ENCODE assay signal across 11 cellular contexts in genomic region chr17:75755205-75755901, GRCh38. TPM values are rescaled to one million over a fixed set of nuclear protein-coding genes. Genes with fewer than 3 reads are reported as not detected.
DNase-seq lines count a peak whose midpoint lies in the region; ATAC-seq and TF ChIP-seq lines count a peak whose summit lies in the region.
"Had no signal": no experiment of that assay in that cellular context is flagged by ENCODE, and none has a peak within 500 bp of the region (broad histone marks: within the 10 kb centered on the region; RNA-seq: fewer than 3 reads in every experiment).

No MANE protein-coding gene starts in this region.

- H3K4me1 Mint-ChIP-seq in CD8-positive, alpha-beta T cell (ENCODE audit: low read depth): peaks cover 12% of the 10 kb centered on the region
- H3K4me1 Mint-ChIP-seq in T-helper 2 cell treated with Interferon-gamma antibody and Interleukin-4, amounts not matched to agents 5 μg/mL and 100 μg/mL, for 36 hours (ENCODE audit: low read depth): peaks cover 9% of the 10 kb centered on the region

- TF ChIP-seq CTCF in CD8-positive, alpha-beta T cell (IDR thresholded peaks at IDR 0.05): no peak
- no peak for TF ChIP-seq CTCF in mucosa of descending colon (IDR thresholded peaks at IDR 0.05)

- CTCF ChIA-PET in CD8-positive, alpha-beta T cell (lab: Charles Lee): interaction anchor here (1.0 to 14.8 kb wide), 6 partner anchors 6 to 124 kb away, joined by 3 to 428 read pairs (median 4); partner anchors contain the start of genes GALK1 and SMIM5
- CTCF ChIA-PET in HEK293T (lab: Yijun Ruan, JAX): interaction anchor here (1.0 kb wide), 2 partner anchors 7 to 71 kb away, joined by 3 read pairs; no protein-coding TSS in a partner anchor

- POLR2A ChIA-PET in CD8-positive, alpha-beta T cell (lab: Charles Lee): interaction anchor here (4.6 kb wide), 1 partner anchor 21 kb away, joined by 60 read pairs; a partner anchor contains a TSS
- POLR2A ChIA-PET in HEK293T (lab: Yijun Ruan, JAX): interaction anchor here (1.3 to 1.5 kb wide), 2 partner anchors 9 to 25 kb away, joined by 4 read pairs; no protein-coding TSS in a partner anchor

- H3K4me1 ChIP-seq in CD8-positive, alpha-beta T cell (ENCODE audit: insufficient read depth, low read length): peaks cover 15% of the 10 kb centered on the region
- no peaks in the 10 kb centered on the region for H3K4me1 ChIP-seq in mucosa of descending colon (ENCODE audit: low read depth)
- H3K4me1 ChIP-seq: pancreas had no signal

- no peaks in the 10 kb centered on the region for H3K36me3 ChIP-seq in CD8-positive, alpha-beta T cell (ENCODE audit: insufficient read depth, low read length)
- H3K36me3 ChIP-seq in H7 (replicated peaks; ENCODE audit: control insufficient read depth, insufficient read depth, low read length) (no peaks in the 10 kb centered on the region), mucosa of descending colon (ENCODE audit: low read depth) (peaks cover 17% of the 10 kb centered on the region)

- H3K27me3 Mint-ChIP-seq in CD8-positive, alpha-beta T cell (ENCODE audit: low read depth): no peaks in the 10 kb centered on the region
- H3K27me3 Mint-ChIP-seq in T-helper 2 cell treated with Interferon-gamma antibody and Interleukin-4, amounts not matched to agents 5 μg/mL and 100 μg/mL, for 36 hours (ENCODE audit: low read depth): no peaks in the 10 kb centered on the region

- H3K4me3 ChIP-seq in CD8-positive, alpha-beta T cell (ENCODE audit: low read depth, low read length): no peak overlapping the region
- H3K4me3 ChIP-seq in H7 (ENCODE audit: insufficient read depth, low read depth, low read length) (no peak overlapping the region), mucosa of descending colon (no peak overlapping the region)
- H3K4me3 ChIP-seq: pancreas had no signal

- intact Hi-C loops in CD8-positive, alpha-beta T cell (cut with DNase I, micrococcal nuclease): no loop called here
- intact Hi-C loops in mucosa of descending colon (cut with DNase I, micrococcal nuclease): no loop called here

- no peaks in the 10 kb centered on the region for H3K27me3 ChIP-seq in CD8-positive, alpha-beta T cell (ENCODE audit: insufficient read depth, low read length)
- peaks cover 2% of the 10 kb centered on the region; the same call in 1 of the 2 replicates for H3K27me3 ChIP-seq in H7 (ENCODE audit: control insufficient read depth, insufficient read depth, low read length)
- H3K27me3 ChIP-seq: pancreas had no signal

- H3K4me3 Mint-ChIP-seq in CD8-positive, alpha-beta T cell: peak overlapping the region; percentile 65
- H3K4me3 Mint-ChIP-seq in T-helper 2 cell treated with Interferon-gamma antibody and Interleukin-4, amounts not matched to agents 5 μg/mL and 100 μg/mL, for 36 hours: peak overlapping the region; percentile 71

- peaks cover 2% of the 10 kb centered on the region for H3K36me3 Mint-ChIP-seq in CD8-positive, alpha-beta T cell
- H3K36me3 Mint-ChIP-seq in T-helper 2 cell treated with Interferon-gamma antibody and Interleukin-4, amounts not matched to agents 5 μg/mL and 100 μg/mL, for 36 hours (ENCODE audit: low read depth): no peaks in the 10 kb centered on the region

- H3K9me3 Mint-ChIP-seq in CD8-positive, alpha-beta T cell: no peaks in the 10 kb centered on the region
- no peaks in the 10 kb centered on the region for H3K9me3 Mint-ChIP-seq in T-helper 2 cell treated with Interferon-gamma antibody and Interleukin-4, amounts not matched to agents 5 μg/mL and 100 μg/mL, for 36 hours

- no peak for DNase-seq in CD8-positive, alpha-beta T cell
- DNase-seq in H7: peak; percentile 70
- no peak for DNase-seq in T-helper 2 cell treated with Interferon-gamma antibody and Interleukin-4, amounts not matched to agents 5 μg/mL and 100 μg/mL, for 36 hours (ENCODE audit: low spot score)
- no peak for DNase-seq in mucosa of descending colon
- no peak for DNase-seq in NCI-H345 (lab: John Stamatoyannopoulos, UW)
- no peak for DNase-seq in HEK293T (ENCODE audit: extremely low spot score)
- DNase-seq: DMS153; stimulated activated CD4-positive, alpha-beta T cell treated with anti-CD3 and anti-CD28 coated beads, Interleukin-2, amount 100 ng/mL, for 48 hours had no signal

- H3K27ac ChIP-seq in CD8-positive, alpha-beta T cell (ENCODE audit: low read depth, low read length): no peak overlapping the region
- H3K27ac ChIP-seq: pancreas had no signal

- no peaks in the 10 kb centered on the region for H3K9me3 ChIP-seq in CD8-positive, alpha-beta T cell (ENCODE audit: low read length)
- no peaks in the 10 kb centered on the region for H3K9me3 ChIP-seq in mucosa of descending colon
- H3K9me3 ChIP-seq: pancreas had no signal

- ATAC-seq in CD8-positive, alpha-beta T cell: no peak
- ATAC-seq in mucosa of descending colon (peak; percentile 2), GM19023 (IDR thresholded peaks at IDR 0.05; ENCODE audit: unreplicated experiment) (no peak)
- ATAC-seq: left colon had no signal

- H3K27ac Mint-ChIP-seq in CD8-positive, alpha-beta T cell: no peak overlapping the region
- H3K27ac Mint-ChIP-seq in T-helper 2 cell treated with Interferon-gamma antibody and Interleukin-4, amounts not matched to agents 5 μg/mL and 100 μg/mL, for 36 hours: no peak overlapping the region

TF ChIP-seq in HEK293T, 16 proteins besides CTCF, POLR2A, EP300 and RAD21:
- TF ChIP-seq PKNOX1 (IDR thresholded peaks at IDR 0.05) (no peak), ARNT (IDR thresholded peaks at IDR 0.05) (no peak), FOXA1 (IDR thresholded peaks at IDR 0.05) (no peak), ELF4 (IDR thresholded peaks at IDR 0.05) (no peak), NFRKB (IDR thresholded peaks at IDR 0.05) (no peak), L3MBTL2 (conservative IDR thresholded peaks at IDR 0.05) (no peak), TARDBP (IDR thresholded peaks at IDR 0.05) (no peak), BHLHE40 (IDR thresholded peaks at IDR 0.05; ENCODE audit: borderline replicate concordance) (no peak), SP1 (IDR thresholded peaks at IDR 0.05) (no peak), SUZ12 (IDR thresholded peaks at IDR 0.05) (no peak), HDGF (IDR thresholded peaks at IDR 0.05; ENCODE audit: borderline replicate concordance) (no peak), FOXM1 (IDR thresholded peaks at IDR 0.05; ENCODE audit: borderline replicate concordance) (no peak), FOXK2 (IDR thresholded peaks at IDR 0.05) (no peak), CTBP1 (IDR thresholded peaks at IDR 0.05; ENCODE audit: borderline replicate concordance) (no peak), LEF1 (IDR thresholded peaks at IDR 0.05; ENCODE audit: borderline replicate concordance) (no peak)

RNA-seq across cellular contexts. Expression of gene GALK1, which starts 9.6 kb away (rescaled TPM):
- 1 to 10 TPM; 3.4 to 3.7 TPM for total RNA-seq in CD8-positive, alpha-beta T cell
- total RNA-seq in H7 (2014; rRNA removed; shearing (Covaris generic)): 43.4 and 47.2 TPM in 2 replicates
- total RNA-seq in mucosa of descending colon: 10 to 100 TPM in 2 of 3 donors, 1 to 10 TPM in 1; 7.1 to 18.2 (median 18.2) TPM

RNA-seq across cellular contexts. Expression of gene UNK, which starts 29.3 kb away (rescaled TPM):
- total RNA-seq in CD8-positive, alpha-beta T cell: 10 to 100 TPM; 37.3 to 42.8 TPM
- total RNA-seq in H7 (2014; rRNA removed; shearing (Covaris generic)): 17.9 and 21.7 TPM in 2 replicates
- total RNA-seq in mucosa of descending colon: 10 to 100 TPM; 24.5 to 27.5 (median 25.7) TPM

RNA-seq across cellular contexts. Expression of gene ITGB4, which starts 34.1 kb away (rescaled TPM):
- total RNA-seq in CD8-positive, alpha-beta T cell: 1 to 10 TPM; 1.2 to 2.3 TPM
- 0.28 and 0.70 TPM in 2 replicates for total RNA-seq in H7 (2014; rRNA removed; shearing (Covaris generic))
- 100 to 1,000 TPM; 153 to 307 (median 246) TPM for total RNA-seq in mucosa of descending colon

Comparison
In these comparisons a context has a peak if more than half of its experiments do, and no peak if none do; other contexts are left out.
1. RNA of gene ITGB4, which starts 34.1 kb away (total RNA-seq): 153 to 307 TPM in mucosa of descending colon; 1.2 to 2.3 TPM in CD8-positive, alpha-beta T cell and 0.28 to 0.70 TPM in H7; every median in the first group is over 10 times any median in the second.